Comparison of ENCODE assay signal across 15 cellular contexts in the genomic region with DNA sequence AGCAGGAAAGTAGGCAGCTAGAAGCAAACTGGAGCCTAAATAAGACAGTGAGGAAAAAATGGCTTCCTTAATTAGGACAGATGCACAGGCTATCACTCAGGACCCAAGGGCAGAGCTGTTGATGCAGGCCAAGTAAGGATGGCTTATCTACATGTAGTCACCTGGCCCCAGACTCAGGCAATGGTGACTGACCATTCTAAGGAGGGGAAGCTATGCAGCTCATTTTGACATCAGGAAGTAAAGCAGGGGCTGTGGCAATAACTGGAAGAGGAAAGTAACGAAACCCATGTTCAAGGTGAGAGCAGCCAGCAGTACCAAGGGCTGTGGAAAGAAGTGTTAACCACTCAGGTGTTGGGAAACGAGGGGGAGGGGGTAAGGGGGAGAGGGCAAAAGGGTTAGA. TPM values are rescaled to one million over a fixed set of nuclear protein-coding genes. Genes with fewer than 3 reads are reported as not detected.
"Had no signal": no experiment of that assay in that cellular context is flagged by ENCODE, and none has a peak within 500 bp of the region (broad histone marks: within the 10 kb centered on the region; RNA-seq: fewer than 3 reads in every experiment).

No MANE protein-coding gene starts in this region.

- H3K9me3 Mint-ChIP-seq: activated T-helper 2 cell treated with anti-CD3 and anti-CD28 coated beads, Interferon-gamma antibody, Interleukin-2, Interleukin-4, amounts not matched to agents 10 μg/mL and 5 μg/mL and 100 μg/mL, durations not matched to agents 14 hours and 24 hours and 36 hours; naive thymus-derived CD4-positive, alpha-beta T cell had no signal

- ATAC-seq: naive thymus-derived CD4-positive, alpha-beta T cell; psoas muscle had no signal

- H3K4me3 Mint-ChIP-seq: naive thymus-derived CD4-positive, alpha-beta T cell had no signal

- DNase-seq: activated CD4-positive, alpha-beta T cell treated with anti-CD3 and anti-CD28 coated beads for 4 hours; activated naive CD4-positive, alpha-beta T cell treated with anti-CD3 and anti-CD28 coated beads, Interleukin-2, amount 50 U/mL, for 16 hours; brain microvascular endothelial cell; esophagus squamous epithelium; foreskin fibroblast; glutamatergic neuron; naive thymus-derived CD4-positive, alpha-beta T cell; psoas muscle; stimulated activated CD4-positive, alpha-beta T cell treated with anti-CD3 and anti-CD28 coated beads, Interleukin-4, amount 100 ng/mL, for 1 hour; stimulated activated CD8-positive, alpha-beta memory T cell treated with anti-CD3 and anti-CD28 coated beads, Interleukin-4, amount 100 ng/mL, for 48 hours; T-helper 9 cell; WERI-Rb-1 had no signal

- H3K27ac Mint-ChIP-seq: activated T-helper 2 cell treated with anti-CD3 and anti-CD28 coated beads, Interferon-gamma antibody, Interleukin-2, Interleukin-4, amounts not matched to agents 10 μg/mL and 5 μg/mL and 100 μg/mL, durations not matched to agents 14 hours and 24 hours and 36 hours had no signal

- H3K36me3 ChIP-seq: brain microvascular endothelial cell had no signal

- H3K27me3 ChIP-seq: brain microvascular endothelial cell, esophagus squamous epithelium, vagina had no signal

- H3K4me3 ChIP-seq: esophagus squamous epithelium, lung, psoas muscle, vagina had no signal

- H3K9me3 ChIP-seq: esophagus squamous epithelium, psoas muscle, vagina had no signal

- H3K27ac ChIP-seq: brain microvascular endothelial cell, esophagus squamous epithelium, psoas muscle, vagina, WERI-Rb-1 had no signal

- H3K4me1 ChIP-seq: esophagus squamous epithelium, psoas muscle, vagina had no signal

- H3K27me3 Mint-ChIP-seq: naive thymus-derived CD4-positive, alpha-beta T cell had no signal

RNA-seq across cellular contexts. Expression of gene ACKR4, which starts 46.3 kb away (rescaled TPM):
- total RNA-seq: activated T-helper 2 cell treated with anti-CD3 and anti-CD28 coated beads, Interferon-gamma antibody, Interleukin-2, Interleukin-4, amounts not matched to agents 10 μg/mL and 5 μg/mL and 100 μg/mL, durations not matched to agents 14 hours and 24 hours and 36 hours; vagina had no signal
- polyA plus RNA-seq: naive thymus-derived CD4-positive, alpha-beta T cell had no signal
